In the genomic region with DNA sequence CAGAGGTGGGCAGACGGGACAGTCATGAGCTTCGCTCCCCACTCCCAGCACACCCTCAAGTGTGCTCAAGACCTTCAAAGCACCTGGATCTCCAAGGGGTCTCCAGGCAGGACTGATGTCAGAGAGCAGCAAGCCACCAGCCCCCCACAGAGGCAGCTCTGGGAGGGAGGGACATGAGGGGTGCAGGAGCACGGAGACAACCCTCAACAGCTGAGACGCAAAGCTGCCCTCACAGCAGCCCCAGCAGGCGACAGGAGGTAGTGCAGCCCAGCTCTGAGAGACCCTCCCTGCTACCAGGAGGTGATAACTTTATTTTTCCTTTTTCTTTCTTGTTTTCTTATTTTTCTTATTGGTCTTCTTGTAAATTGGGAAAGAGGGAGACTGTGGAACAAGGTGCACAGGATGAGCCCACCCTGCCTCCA, we compare ENCODE assay signal across 1 cellular context.
TF ChIP-seq lines count a peak whose summit lies in the region.

No MANE protein-coding gene starts in this region.

TF ChIP-seq in A549, 52 proteins besides CTCF, POLR2A, EP300 and RAD21:
- TF ChIP-seq, protein P1, sequence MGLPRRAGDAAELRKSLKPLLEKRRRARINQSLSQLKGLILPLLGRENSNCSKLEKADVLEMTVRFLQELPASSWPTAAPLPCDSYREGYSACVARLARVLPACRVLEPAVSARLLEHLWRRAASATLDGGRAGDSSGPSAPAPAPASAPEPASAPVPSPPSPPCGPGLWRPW (IDR thresholded peaks at IDR 0.05): no peak
- TF ChIP-seq CBX8 (IDR thresholded peaks at IDR 0.05) (no peak), ESRRA (IDR thresholded peaks at IDR 0.05; ENCODE audit: borderline replicate concordance, low read length) (no peak), HOXA7 (CRISPR knock-in tag; IDR thresholded peaks at IDR 0.05) (no peak), E2F6 (IDR thresholded peaks at IDR 0.05; ENCODE audit: borderline replicate concordance, low read depth) (no peak), FOSL2 (IDR thresholded peaks at IDR 0.05) (no peak), FOSL2 (CRISPR knock-in tag; IDR thresholded peaks at IDR 0.05) (no peak), RNF2 (IDR thresholded peaks at IDR 0.05; ENCODE audit: borderline replicate concordance, low read depth) (no peak), ZC3H11A (IDR thresholded peaks at IDR 0.05) (no peak), MAFK (IDR thresholded peaks at IDR 0.05; ENCODE audit: partially characterized antibody) (no peak), EHMT2 (IDR thresholded peaks at IDR 0.05; ENCODE audit: low read depth) (no peak), ATOH8 (CRISPR knock-in tag; IDR thresholded peaks at IDR 0.05; ENCODE audit: low read depth) (no peak), MYC (IDR thresholded peaks at IDR 0.05; ENCODE audit: borderline replicate concordance, low read length) (no peak)
- TF ChIP-seq, protein P2, sequence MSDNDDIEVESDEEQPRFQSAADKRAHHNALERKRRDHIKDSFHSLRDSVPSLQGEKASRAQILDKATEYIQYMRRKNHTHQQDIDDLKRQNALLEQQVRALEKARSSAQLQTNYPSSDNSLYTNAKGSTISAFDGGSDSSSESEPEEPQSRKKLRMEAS (IDR thresholded peaks at IDR 0.05): no peak
